Comparison of ENCODE assay signal across 10 cellular contexts in the genomic region with DNA sequence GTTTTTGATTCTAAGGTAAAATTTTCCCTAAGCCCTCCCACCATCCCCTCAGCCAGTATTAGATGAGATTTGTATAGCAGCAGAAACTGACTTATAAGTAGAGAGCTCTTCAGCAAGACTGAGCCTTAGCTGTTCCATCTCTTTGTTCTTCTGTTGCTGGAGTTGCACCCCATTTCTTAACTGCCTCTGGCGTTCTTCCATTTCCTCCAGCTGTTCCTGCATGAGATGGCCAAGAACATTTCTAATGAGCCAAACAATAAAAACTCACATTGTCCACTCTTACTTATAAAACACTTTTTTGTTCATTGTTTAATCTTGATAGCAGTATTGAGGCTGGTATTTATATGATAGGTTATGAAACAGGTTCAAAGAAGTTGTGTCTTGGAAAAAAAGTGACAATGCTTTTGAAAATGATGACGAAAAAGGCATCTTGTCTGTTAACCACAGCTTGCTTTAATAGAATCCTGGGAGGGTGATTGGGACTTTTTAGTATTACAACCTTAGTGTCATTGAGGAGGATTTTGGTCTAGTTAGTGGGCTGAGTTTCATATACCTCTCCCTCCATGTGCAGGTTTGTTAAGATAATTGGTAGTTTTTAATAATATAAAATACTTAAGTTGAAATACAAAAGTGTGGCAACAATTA. TPM values are rescaled to one million over a fixed set of nuclear protein-coding genes. Genes with fewer than 3 reads are reported as not detected.
DNase-seq lines count a peak whose midpoint lies in the region; FAIRE-seq and TF ChIP-seq lines count a peak whose summit lies in the region.
"Had no signal": no experiment of that assay in that cellular context is flagged by ENCODE, and none has a peak within 500 bp of the region (broad histone marks: within the 10 kb centered on the region; RNA-seq: fewer than 3 reads in every experiment).

No MANE protein-coding gene starts in this region.

- intact Hi-C loops in breast epithelium (cut with DNase I; ENCODE audit: low total_unique reads): no loop called here
- intact Hi-C loops in MCF 10A (cut with micrococcal nuclease): no loop called here
- intact Hi-C loops in endothelial cell of umbilical vein (cut with micrococcal nuclease): no loop called here
- intact Hi-C loops in vagina (cut with DNase I): no loop called here

- dilution Hi-C loops in endothelial cell of umbilical vein (cut with MboI; ENCODE audit: extremely low pct_ligation_motif_present, low sequenced_read_pairs): no loop called here

- H3K4me2 ChIP-seq in endothelial cell of umbilical vein (ENCODE audit: insufficient read depth, low read length): no peak overlapping the region

- H3K4me3 Mint-ChIP-seq in MCF 10A (ENCODE audit: unreplicated experiment): no peak overlapping the region

- H3K4me1 Mint-ChIP-seq in MCF 10A (ENCODE audit: insufficient read depth, unreplicated experiment): peaks cover 7% of the 10 kb centered on the region

- no peaks in the 10 kb centered on the region for H3K79me2 ChIP-seq in endothelial cell of umbilical vein (ENCODE audit: control insufficient read depth, insufficient read depth, low read length)

- H2AFZ ChIP-seq in endothelial cell of umbilical vein (ENCODE audit: low read depth, low read length): no peak overlapping the region

- BruUV-seq in MCF 10A (replicated peaks; lab: Mats Ljungman, UMichigan) (no TSS peak), endothelial cell of umbilical vein (replicated peaks; lab: Mats Ljungman, UMichigan) (no TSS peak)

- H3K36me3 ChIP-seq in breast epithelium (peaks cover 6% of the 10 kb centered on the region), endothelial cell of umbilical vein (ENCODE audit: control insufficient read depth in 2 of 2, extremely low read depth in 1 of 2, insufficient read depth in 2 of 2, low read length in 2 of 2) (peaks cover 13 to 22% of the 10 kb centered on the region in 2 experiments), vagina (peaks cover 4 to 34% of the 10 kb centered on the region in 2 donors)

- H3K27me3 ChIP-seq in breast epithelium: no peaks in the 10 kb centered on the region
- no peaks in the 10 kb centered on the region for H3K27me3 ChIP-seq in endothelial cell of umbilical vein (ENCODE audit: control insufficient read depth in 2 of 2, insufficient read depth in 2 of 2, low read length in 2 of 2)
- no peaks in the 10 kb centered on the region for H3K27me3 ChIP-seq in vagina

- no peaks in the 10 kb centered on the region for H3K9me3 Mint-ChIP-seq in MCF 10A (ENCODE audit: unreplicated experiment)

- POLR2A ChIA-PET in MCF 10A (lab: Yijun Ruan, JAX): interaction anchor here (0.7 to 1.1 kb wide), 5 partner anchors 11 to 541 kb away, joined by 3 read pairs; no protein-coding TSS in a partner anchor
- POLR2A ChIA-PET in endothelial cell of umbilical vein (lab: Charles Lee): no interaction called here

- H3K9me3 ChIP-seq in breast epithelium: no peaks in the 10 kb centered on the region
- H3K9me3 ChIP-seq in endothelial cell of umbilical vein (replicated peaks; ENCODE audit: control insufficient read depth, insufficient read depth, low read length): no peaks in the 10 kb centered on the region
- H3K9me3 ChIP-seq in vagina: no peaks in the 10 kb centered on the region

- H3K4me1 ChIP-seq in breast epithelium (peaks cover 5 to 16% of the 10 kb centered on the region in 2 donors), endothelial cell of umbilical vein (ENCODE audit: control insufficient read depth, extremely low read depth, insufficient read depth, low read length) (peaks cover 3% of the 10 kb centered on the region), vagina (peaks cover 34% of the 10 kb centered on the region)

- DNase-seq in breast epithelium (ENCODE audit: low spot score in 2 of 2): peak in 1 of 2 donors; percentile 62
- no peak for DNase-seq in MCF 10A (ENCODE audit: unreplicated experiment)
- peak; percentile 69 for DNase-seq in endothelial cell of umbilical vein (ENCODE audit: low read depth, low spot score)
- peak; percentile 78 for DNase-seq in myocyte (ENCODE audit: low read depth)
- no peak for DNase-seq in vagina (ENCODE audit: extremely low spot score in 2 of 2)
- DNase-seq in NCI-H82 (lab: John Stamatoyannopoulos, UW): no peak
- DNase-seq in stimulated activated CD4-positive, alpha-beta T cell treated with anti-CD3 and anti-CD28 coated beads, Interleukin-4, amount 100 ng/mL, for 24 hours: no peak
- no peak for DNase-seq in RPMI8226

- no peaks in the 10 kb centered on the region for H3K9me1 ChIP-seq in endothelial cell of umbilical vein (replicated peaks; ENCODE audit: control insufficient read depth, extremely low read depth, insufficient read depth, low read length)

- no peak overlapping the region for H3K4me3 ChIP-seq in breast epithelium
- no peak overlapping the region for H3K4me3 ChIP-seq in endothelial cell of umbilical vein (replicated peaks in 1 of 3; ENCODE audit: insufficient read depth in 1 of 3, low read depth in 1 of 3, low read length in 3 of 3)
- H3K4me3 ChIP-seq in vagina: no peak overlapping the region

- no peak overlapping the region for H3K9ac ChIP-seq in endothelial cell of umbilical vein (replicated peaks; ENCODE audit: extremely low read depth, insufficient read depth, low read length)

- no peaks in the 10 kb centered on the region for H4K20me1 ChIP-seq in endothelial cell of umbilical vein (replicated peaks; ENCODE audit: control insufficient read depth, extremely low read depth, insufficient read depth, low read length)

- TF ChIP-seq CTCF in breast epithelium (IDR thresholded peaks at IDR 0.05) (no peak), MCF 10A (IDR thresholded peaks at IDR 0.05; ENCODE audit: unreplicated experiment) (no peak), endothelial cell of umbilical vein (IDR thresholded peaks at IDR 0.05; ENCODE audit: extremely low read depth in 1 of 2, insufficient read depth in 1 of 2, low read depth in 1 of 2, low read length in 2 of 2) (no peak), vagina (IDR thresholded peaks at IDR 0.05) (no peak)

- CTCF ChIA-PET in MCF 10A (lab: Yijun Ruan, JAX): interaction anchor here (0.9 to 1.1 kb wide), 3 partner anchors 28 to 282 kb away, joined by 3 to 7 read pairs (median 3); no protein-coding TSS in a partner anchor
- CTCF ChIA-PET in endothelial cell of umbilical vein (lab: Charles Lee): interaction anchor here (1.0 kb wide), 2 partner anchors 88 to 90 kb away, joined by 3 to 4 read pairs; no protein-coding TSS in a partner anchor

- FAIRE-seq in endothelial cell of umbilical vein (lab: Jason Lieb, UNC): peak; percentile 47
- FAIRE-seq: GM18507 had no signal

- TF ChIP-seq POLR2A in breast epithelium (IDR thresholded peaks at IDR 0.05) (no peak), endothelial cell of umbilical vein (IDR thresholded peaks at IDR 0.05; ENCODE audit: low read depth, low read length) (no peak), vagina (IDR thresholded peaks at IDR 0.05) (no peak)

- no peak overlapping the region for H3K27ac Mint-ChIP-seq in MCF 10A (ENCODE audit: low read depth, unreplicated experiment)

- peak overlapping the region; percentile 67 to 71 for H3K27ac ChIP-seq in breast epithelium
- H3K27ac ChIP-seq in endothelial cell of umbilical vein (ENCODE audit: insufficient read depth, low read depth, low read length): no peak overlapping the region
- H3K27ac ChIP-seq in vagina: peak overlapping the region; percentile 36
- H3K27ac ChIP-seq: C4-2B had no signal

- H3K27me3 Mint-ChIP-seq in MCF 10A (ENCODE audit: insufficient read depth, unreplicated experiment): no peaks in the 10 kb centered on the region

- peaks cover 83% of the 10 kb centered on the region for H3K36me3 Mint-ChIP-seq in MCF 10A (ENCODE audit: insufficient read depth, unreplicated experiment)

RNA-seq across cellular contexts. Expression of gene SYNC, which starts 18.3 kb away (rescaled TPM):
- total RNA-seq in breast epithelium (10 to 100 TPM in 2 of 3 donors, 1 to 10 TPM in 1; 9.8 to 24.2 (median 13.6) TPM), MCF 10A (2022) (1.1 and 1.9 TPM in 2 replicates), endothelial cell of umbilical vein (6.5 and 9.4 TPM in 2 replicates), myocyte (131 and 152 TPM in 2 replicates), vagina (13.0 TPM)
- polyA plus RNA-seq in endothelial cell of umbilical vein: 2.5 and 3.5 TPM in 2 replicates
- 4.4 and 5.7 TPM in 2 replicates for polyA plus RNA-seq in endothelial cell of umbilical vein (2011; cell fraction: cytosol; rRNA removed)
- 6.6 and 7.3 TPM in 2 replicates for polyA plus RNA-seq in endothelial cell of umbilical vein (2011; cell fraction: nucleus; rRNA removed)
- 4.6 and 6.1 TPM in 2 replicates for polyA plus RNA-seq in endothelial cell of umbilical vein (2012)
- 5.2 and 8.2 TPM in 2 replicates for polyA minus RNA-seq in endothelial cell of umbilical vein
- polyA minus RNA-seq in endothelial cell of umbilical vein (2011; cell fraction: cytosol; rRNA and poly(A)+ RNA removed): 6.8 TPM
- 0.72 and 1.8 TPM in 2 replicates for polyA minus RNA-seq in endothelial cell of umbilical vein (2011; cell fraction: nucleus; rRNA and poly(A)+ RNA removed)
- 54.8 TPM for polyA plus RNA-seq in myocyte (2012)

RNA-seq across cellular contexts. Expression of gene RBBP4, which starts 33.3 kb away (rescaled TPM):
- total RNA-seq in breast epithelium: 100 to 1,000 TPM; 111 to 161 (median 121) TPM
- total RNA-seq in MCF 10A (2022): 165 and 179 TPM in 2 replicates
- total RNA-seq in endothelial cell of umbilical vein: 228 and 241 TPM in 2 replicates
- 64.8 and 84.9 TPM in 2 replicates for polyA plus RNA-seq in endothelial cell of umbilical vein
- 120 and 127 TPM in 2 replicates for polyA plus RNA-seq in endothelial cell of umbilical vein (2011; cell fraction: cytosol; rRNA removed)
- polyA plus RNA-seq in endothelial cell of umbilical vein (2011; cell fraction: nucleus; rRNA removed): 161 and 166 TPM in 2 replicates
- polyA plus RNA-seq in endothelial cell of umbilical vein (2012): 157 and 169 TPM in 2 replicates
- polyA minus RNA-seq in endothelial cell of umbilical vein: 152 and 153 TPM in 2 replicates
- 91.4 TPM for polyA minus RNA-seq in endothelial cell of umbilical vein (2011; cell fraction: cytosol; rRNA and poly(A)+ RNA removed)
- 112 and 151 TPM in 2 replicates for polyA minus RNA-seq in endothelial cell of umbilical vein (2011; cell fraction: nucleus; rRNA and poly(A)+ RNA removed)
- 161 and 193 TPM in 2 replicates for total RNA-seq in myocyte
- 198 TPM for polyA plus RNA-seq in myocyte (2012)
- 80.3 TPM for total RNA-seq in vagina

RNA-seq across cellular contexts. Expression of gene ZBTB8OS, which starts 33.9 kb away (rescaled TPM):
- total RNA-seq in breast epithelium (10 to 100 TPM; 19.5 to 32.1 (median 31.1) TPM), MCF 10A (2022) (66.2 and 81.1 TPM in 2 replicates), endothelial cell of umbilical vein (38.0 and 41.9 TPM in 2 replicates), myocyte (42.9 and 44.4 TPM in 2 replicates), vagina (17.4 TPM)
- polyA plus RNA-seq in endothelial cell of umbilical vein: 28.0 and 28.3 TPM in 2 replicates
- 47.1 and 48.3 TPM in 2 replicates for polyA plus RNA-seq in endothelial cell of umbilical vein (2011; cell fraction: cytosol; rRNA removed)
- polyA plus RNA-seq in endothelial cell of umbilical vein (2011; cell fraction: nucleus; rRNA removed): 24.6 and 30.0 TPM in 2 replicates
- polyA plus RNA-seq in endothelial cell of umbilical vein (2012): 44.6 and 64.5 TPM in 2 replicates
- polyA minus RNA-seq in endothelial cell of umbilical vein: 13.8 and 15.2 TPM in 2 replicates
- polyA minus RNA-seq in endothelial cell of umbilical vein (2011; cell fraction: cytosol; rRNA and poly(A)+ RNA removed): 7.1 TPM
- 7.0 and 13.4 TPM in 2 replicates for polyA minus RNA-seq in endothelial cell of umbilical vein (2011; cell fraction: nucleus; rRNA and poly(A)+ RNA removed)
- 65.5 TPM for polyA plus RNA-seq in myocyte (2012)

Comparison
In these comparisons a context has a peak if more than half of its experiments do, and no peak if none do; other contexts are left out.
1. DNase-seq: peak in endothelial cell of umbilical vein (single experiment) and myocyte (single experiment); none in MCF 10A (single experiment), vagina (0 of 2), NCI-H82 (single experiment), stimulated activated CD4-positive, alpha-beta T cell treated with anti-CD3 and anti-CD28 coated beads, Interleukin-4, amount 100 ng/mL, for 24 hours (single experiment) and RPMI8226 (single experiment).